25 cellular contexts compared by ENCODE assay signal in the genomic region with DNA sequence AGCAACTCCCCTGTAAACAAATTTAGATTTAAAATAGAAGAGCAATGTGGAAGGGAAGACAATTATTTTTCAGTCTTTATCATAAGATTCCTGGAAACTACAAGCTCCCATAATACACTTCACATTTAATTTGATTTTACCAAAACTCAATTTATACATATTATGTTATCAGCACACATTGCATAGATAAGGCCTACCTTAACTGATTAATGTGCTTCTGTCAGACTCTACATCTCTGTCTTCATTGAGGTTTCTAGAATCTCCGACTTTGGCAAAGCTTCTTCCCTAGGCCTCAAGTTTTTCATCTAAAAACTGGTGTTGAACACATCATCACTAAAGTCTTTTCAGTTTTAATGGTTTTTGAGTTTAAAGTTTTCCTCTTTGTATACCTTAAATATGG.
"Had no signal": no experiment of that assay in that cellular context is flagged by ENCODE, and none has a peak within 500 bp of the region (broad histone marks: within the 10 kb centered on the region; RNA-seq: fewer than 3 reads in every experiment).

No MANE protein-coding gene starts in this region.

- H3K9ac ChIP-seq: neural progenitor cell, parathyroid adenoma had no signal

- H3K4me3 ChIP-seq: neural progenitor cell, ovary, psoas muscle, right lobe of liver, sigmoid colon, stomach, suprapubic skin, testis, tibial artery, transverse colon, upper lobe of right lung, uterus had no signal

- DNase-seq: natural killer cell; occipital lobe; ovary; posterior cingulate gyrus; psoas muscle; right cardiac atrium; right lobe of liver; sigmoid colon; small intestine; stimulated activated CD4-positive, alpha-beta T cell treated with anti-CD3 and anti-CD28 coated beads, Interleukin-15, amount 100 ng/mL, for 24 hours; stimulated activated CD4-positive, alpha-beta T cell treated with anti-CD3 and anti-CD28 coated beads, Interleukin-2, amount 100 ng/mL, for 24 hours; stimulated activated CD4-positive, alpha-beta T cell treated with anti-CD3 and anti-CD28 coated beads, Interleukin-2, amount 100 ng/mL, for 48 hours; stimulated activated CD4-positive, alpha-beta T cell treated with anti-CD3 and anti-CD28 coated beads, Interleukin-4, amount 100 ng/mL, for 24 hours; stimulated activated naive B cell treated with anti-CD40 and anti-IgM and Interleukin-4, amounts not matched to agents 10 μg/mL and 1 μg/mL and 100 μg/mL, for 72 hours; stimulated activated naive CD4-positive, alpha-beta T cell treated with Interleukin-2 at 50 U/mL for 16 hours; stomach; testis; tibial artery; transverse colon; upper lobe of right lung; uterus had no signal

- H3K27me3 ChIP-seq: neural progenitor cell, ovary, right lobe of liver, sigmoid colon, stomach, suprapubic skin, testis, tibial artery, transverse colon, upper lobe of right lung, uterus had no signal

- H3K9me3 ChIP-seq: ovary, psoas muscle, right lobe of liver, suprapubic skin, testis, tibial artery, transverse colon, upper lobe of right lung, uterus had no signal

- H2AFZ ChIP-seq: neural progenitor cell, parathyroid adenoma had no signal

- H3K27ac ChIP-seq: neural progenitor cell, ovary, parathyroid adenoma, psoas muscle, right lobe of liver, sigmoid colon, stomach, suprapubic skin, testis, tibial artery, transverse colon, upper lobe of right lung had no signal

- ATAC-seq: natural killer cell; right cardiac atrium; right lobe of liver; stimulated activated effector memory CD8-positive, alpha-beta T cell treated with anti-CD3 and anti-CD28 coated beads, Interleukin-12 subunit alpha, Interleukin-12 subunit beta, amount 100 ng/mL, for 72 hours; upper lobe of right lung had no signal

- H3K4me1 ChIP-seq: neural progenitor cell, parathyroid adenoma, right lobe of liver, sigmoid colon, stomach, suprapubic skin, testis, tibial artery, transverse colon, upper lobe of right lung, uterus had no signal

- H3K79me2 ChIP-seq: parathyroid adenoma had no signal

- H3K36me3 ChIP-seq: neural progenitor cell, ovary, right lobe of liver, sigmoid colon, stomach, suprapubic skin, tibial artery, transverse colon, upper lobe of right lung, uterus had no signal

- H3K4me2 ChIP-seq: neural progenitor cell had no signal
